1 cellular context compared by ENCODE assay signal in the genomic region with DNA sequence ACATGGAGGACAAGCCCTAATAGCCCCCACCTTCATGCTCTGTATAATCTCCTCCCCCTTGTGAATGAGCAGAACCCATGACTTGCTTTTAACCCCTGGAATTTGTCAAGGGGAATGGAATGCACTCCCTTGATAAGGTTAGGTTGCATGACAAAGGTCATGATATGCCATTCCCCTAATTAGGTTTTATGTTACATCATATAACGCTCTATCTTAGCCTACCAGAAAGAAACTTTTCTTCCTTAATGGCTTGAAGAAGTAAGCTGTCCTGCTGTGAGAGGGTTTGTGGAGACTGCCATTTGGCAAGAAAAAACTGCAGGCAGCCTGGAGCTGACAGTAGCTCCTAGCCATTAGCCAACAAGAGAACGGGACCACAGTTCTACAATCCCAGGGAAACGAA.
TF ChIP-seq lines count a peak whose summit lies in the region.

No MANE protein-coding gene starts in this region.

TF ChIP-seq in HEK293, 187 proteins besides CTCF, POLR2A, EP300 and RAD21 (continued from another document):
- TF ChIP-seq, protein P1, sequence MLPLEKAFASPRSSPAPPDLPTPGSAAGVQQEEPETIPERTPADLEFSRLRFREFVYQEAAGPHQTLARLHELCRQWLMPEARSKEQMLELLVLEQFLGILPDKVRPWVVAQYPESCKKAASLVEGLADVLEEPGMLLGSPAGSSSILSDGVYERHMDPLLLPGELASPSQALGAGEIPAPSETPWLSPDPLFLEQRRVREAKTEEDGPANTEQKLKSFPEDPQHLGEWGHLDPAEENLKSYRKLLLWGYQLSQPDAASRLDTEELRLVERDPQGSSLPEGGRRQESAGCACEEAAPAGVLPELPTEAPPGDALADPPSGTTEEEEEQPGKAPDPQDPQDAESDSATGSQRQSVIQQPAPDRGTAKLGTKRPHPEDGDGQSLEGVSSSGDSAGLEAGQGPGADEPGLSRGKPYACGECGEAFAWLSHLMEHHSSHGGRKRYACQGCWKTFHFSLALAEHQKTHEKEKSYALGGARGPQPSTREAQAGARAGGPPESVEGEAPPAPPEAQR (tag by site-specific recombination; IDR thresholded peaks at IDR 0.05), result no peak
- TF ChIP-seq ZNF37A (tag by site-specific recombination; IDR thresholded peaks at IDR 0.05), result no peak
- TF ChIP-seq FEZF1 (tag by site-specific recombination; IDR thresholded peaks at IDR 0.05), result peak; percentile 36; the same call in 1 of the 2 replicates
- TF ChIP-seq, protein P2, sequence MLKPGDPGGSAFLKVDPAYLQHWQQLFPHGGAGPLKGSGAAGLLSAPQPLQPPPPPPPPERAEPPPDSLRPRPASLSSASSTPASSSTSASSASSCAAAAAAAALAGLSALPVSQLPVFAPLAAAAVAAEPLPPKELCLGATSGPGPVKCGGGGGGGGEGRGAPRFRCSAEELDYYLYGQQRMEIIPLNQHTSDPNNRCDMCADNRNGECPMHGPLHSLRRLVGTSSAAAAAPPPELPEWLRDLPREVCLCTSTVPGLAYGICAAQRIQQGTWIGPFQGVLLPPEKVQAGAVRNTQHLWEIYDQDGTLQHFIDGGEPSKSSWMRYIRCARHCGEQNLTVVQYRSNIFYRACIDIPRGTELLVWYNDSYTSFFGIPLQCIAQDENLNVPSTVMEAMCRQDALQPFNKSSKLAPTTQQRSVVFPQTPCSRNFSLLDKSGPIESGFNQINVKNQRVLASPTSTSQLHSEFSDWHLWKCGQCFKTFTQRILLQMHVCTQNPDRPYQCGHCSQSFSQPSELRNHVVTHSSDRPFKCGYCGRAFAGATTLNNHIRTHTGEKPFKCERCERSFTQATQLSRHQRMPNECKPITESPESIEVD (tag by site-specific recombination; IDR thresholded peaks at IDR 0.05), result peak; percentile 59
- no peak for TF ChIP-seq ZNF138 (tag by site-specific recombination; IDR thresholded peaks at IDR 0.05; ENCODE audit: borderline replicate concordance)
- 0 out of 2 replicates have a peak, but pooled peaks have one; percentile 34 for TF ChIP-seq BCL11A (tag by site-specific recombination; IDR thresholded peaks at IDR 0.05; ENCODE audit: low read depth)
- TF ChIP-seq ZNF2 (tag by site-specific recombination; IDR thresholded peaks at IDR 0.05), result no peak
